In the genomic region with DNA sequence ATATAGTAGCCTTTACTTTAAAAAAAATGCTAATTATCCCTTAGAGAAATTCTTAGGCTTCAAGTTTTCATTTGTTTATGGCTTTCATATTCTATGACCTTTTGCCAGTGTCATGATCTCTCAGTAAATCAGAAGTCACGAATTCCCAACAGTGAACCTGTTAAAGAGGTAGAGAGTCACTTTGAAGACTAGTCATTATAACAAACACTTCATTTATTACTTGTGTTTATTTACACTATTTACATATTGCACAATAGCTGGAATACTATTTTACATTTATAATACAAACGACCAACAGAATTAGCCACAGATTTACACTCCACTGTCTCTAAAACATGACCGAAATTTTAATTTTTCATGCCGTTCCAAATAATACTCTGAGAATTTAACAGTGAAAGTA, we compare ENCODE assay signal across 2 cellular contexts.
TF ChIP-seq lines count a peak whose summit lies in the region.

No MANE protein-coding gene starts in this region.

TF ChIP-seq in IMR-90, 13 proteins besides CTCF, POLR2A, EP300 and RAD21:
- peak; percentile 70 for TF ChIP-seq CEBPB (IDR thresholded peaks at IDR 0.05; ENCODE audit: low read depth, low read length)
- TF ChIP-seq, protein P1, sequence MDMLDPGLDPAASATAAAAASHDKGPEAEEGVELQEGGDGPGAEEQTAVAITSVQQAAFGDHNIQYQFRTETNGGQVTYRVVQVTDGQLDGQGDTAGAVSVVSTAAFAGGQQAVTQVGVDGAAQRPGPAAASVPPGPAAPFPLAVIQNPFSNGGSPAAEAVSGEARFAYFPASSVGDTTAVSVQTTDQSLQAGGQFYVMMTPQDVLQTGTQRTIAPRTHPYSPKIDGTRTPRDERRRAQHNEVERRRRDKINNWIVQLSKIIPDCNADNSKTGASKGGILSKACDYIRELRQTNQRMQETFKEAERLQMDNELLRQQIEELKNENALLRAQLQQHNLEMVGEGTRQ (IDR thresholded peaks at IDR 0.05; ENCODE audit: low read depth, low read length) = no peak

TF ChIP-seq in K562, 482 proteins besides CTCF, POLR2A, EP300 and RAD21:
- TF ChIP-seq CEBPB (tag; IDR thresholded peaks at IDR 0.05) (peak; percentile 72), CEBPG (CRISPR knock-in tag; IDR thresholded peaks at IDR 0.05) (no peak), CEBPG (tag; conservative IDR thresholded peaks at IDR 0.05 in 1 of 2, IDR thresholded peaks at IDR 0.05 in 1 of 2) (peak; percentile 47 to 87; a peak in 3 of 4 replicates), CXXC5 (CRISPR knock-in tag; IDR thresholded peaks at IDR 0.05) (no peak)
